Comparison of ENCODE assay signal across 8 cellular contexts in genomic region chr16:25014500-25015147, GRCh38. TPM values are rescaled to one million over a fixed set of nuclear protein-coding genes. Genes with fewer than 3 reads are reported as not detected.
DNase-seq lines count a peak whose midpoint lies in the region; ATAC-seq and TF ChIP-seq lines count a peak whose summit lies in the region.

No MANE protein-coding gene starts in this region.

- peak overlapping the region; percentile 87 to 99 (median 96) for H3K4me3 Mint-ChIP-seq in CD4-positive, CD25-positive, alpha-beta regulatory T cell

- peak; percentile 9 to 17 for ATAC-seq in CD4-positive, CD25-positive, alpha-beta regulatory T cell (ENCODE audit: low read depth in 2 of 2)
- peak; percentile 23 for ATAC-seq in GM19395 (IDR thresholded peaks at IDR 0.05; ENCODE audit: unreplicated experiment)
- peak; percentile 47 for ATAC-seq in body of pancreas
- ATAC-seq in psoas muscle, result peak; percentile 48 to 63 (median 57)

- peaks cover 61% of the 10 kb centered on the region for H3K4me1 ChIP-seq in CD4-positive, CD25-positive, alpha-beta regulatory T cell (ENCODE audit: control insufficient read depth, insufficient read depth, low read length, poor library complexity, severe bottlenecking)
- H3K4me1 ChIP-seq in body of pancreas, result peaks cover 33% of the 10 kb centered on the region
- H3K4me1 ChIP-seq in psoas muscle, result peaks cover 42% of the 10 kb centered on the region

- TF ChIP-seq CTCF in HL-60 (IDR thresholded peaks at IDR 0.05; ENCODE audit: insufficient read depth, low read length), result no peak
- TF ChIP-seq CTCF in body of pancreas (IDR thresholded peaks at IDR 0.05), result no peak
- no peak for TF ChIP-seq CTCF in psoas muscle (IDR thresholded peaks at IDR 0.05)

- H3K9me3 Mint-ChIP-seq in CD4-positive, CD25-positive, alpha-beta regulatory T cell, result peaks cover 0 to 1% (median 0%) of the 10 kb centered on the region in 7 donors

- no peaks in the 10 kb centered on the region for H3K9me3 ChIP-seq in CD4-positive, CD25-positive, alpha-beta regulatory T cell (ENCODE audit: control insufficient read depth in 2 of 2, low read length in 2 of 2)
- H3K9me3 ChIP-seq in body of pancreas (no peaks in the 10 kb centered on the region), psoas muscle (no peaks in the 10 kb centered on the region)

- H3K36me3 Mint-ChIP-seq in CD4-positive, CD25-positive, alpha-beta regulatory T cell, result peaks cover 27% of the 10 kb centered on the region

- no peaks in the 10 kb centered on the region for H3K27me3 ChIP-seq in CD4-positive, CD25-positive, alpha-beta regulatory T cell (ENCODE audit: control insufficient read depth, insufficient read depth, low read length)
- H3K27me3 ChIP-seq in HL-60 (ENCODE audit: insufficient read depth, poor library complexity, severe bottlenecking) (no peaks in the 10 kb centered on the region), body of pancreas (no peaks in the 10 kb centered on the region), psoas muscle (ENCODE audit: insufficient read depth in 3 of 3, low read length in 2 of 3) (no peaks in the 10 kb centered on the region)

- 0 to 2% methylated on average over 7 to 19 of the region's 51 CpGs for WGBS in body of pancreas, 2 donors
- 0 to 1% (median 1%) methylated on average over 30 to 51 of the region's 51 CpGs for WGBS in psoas muscle, 3 donors

- H3K4me3 ChIP-seq in CD4-positive, CD25-positive, alpha-beta regulatory T cell (ENCODE audit: low read depth, low read length), result peak overlapping the region; percentile 92
- H3K4me3 ChIP-seq in HL-60 (replicated peaks; ENCODE audit: insufficient read depth, low read length) (peak overlapping the region; percentile 81), body of pancreas (peak overlapping the region; percentile 58 to 68), iPS-11a (ENCODE audit: low read depth, low read length) (peak overlapping the region; percentile 60), psoas muscle (peak overlapping the region; percentile 76)

- H3K27ac ChIP-seq in CD4-positive, CD25-positive, alpha-beta regulatory T cell (ENCODE audit: insufficient read depth, low read length, poor library complexity, severe bottlenecking), result peak overlapping the region; percentile 90
- H3K27ac ChIP-seq in HL-60 (replicated peaks) (peak overlapping the region; percentile 78), body of pancreas (peak overlapping the region; percentile 90 to 96 (median 93)), psoas muscle (peak overlapping the region; percentile 95)

- H3K4me1 Mint-ChIP-seq in CD4-positive, CD25-positive, alpha-beta regulatory T cell, result peaks cover 14 to 80% (median 74%) of the 10 kb centered on the region in 4 donors

- peaks cover 9% of the 10 kb centered on the region for H3K27me3 Mint-ChIP-seq in CD4-positive, CD25-positive, alpha-beta regulatory T cell

- intact Hi-C loops in body of pancreas (cut with DNase I), result no loop called here
- intact Hi-C loops in psoas muscle (cut with DNase I), result loop anchor here (5.0 kb wide), 1 partner anchor 37 kb away; no protein-coding TSS in a partner anchor

- peak in 2 of 3 donors; percentile 13 to 23 for DNase-seq in CD4-positive, CD25-positive, alpha-beta regulatory T cell
- DNase-seq in HL-60 (ENCODE audit: low read depth in 1 of 2, low spot score in 1 of 2) (peak in 1 of 2 experiments; percentile 23), SHP77 treated with DMSO at 0.1 percent for 48 hours (lab: John Stamatoyannopoulos, UW) (peak; percentile 4), body of pancreas (peak; percentile 49 to 54 (median 52)), psoas muscle (peak; percentile 51 to 71), NCI-H2029 (lab: John Stamatoyannopoulos, UW) (no peak)

- H3K27ac Mint-ChIP-seq in CD4-positive, CD25-positive, alpha-beta regulatory T cell, result peak overlapping the region; percentile 95 to 99 (median 96)

- TF ChIP-seq POLR2A in body of pancreas (IDR thresholded peaks at IDR 0.05), result peak in 1 of 3 donors; percentile 17

- peaks cover 5% of the 10 kb centered on the region for H3K36me3 ChIP-seq in CD4-positive, CD25-positive, alpha-beta regulatory T cell (ENCODE audit: control insufficient read depth, insufficient read depth, low read length)
- H3K36me3 ChIP-seq in body of pancreas (replicated peaks in 1 of 2; ENCODE audit: insufficient read depth in 1 of 2, low read depth in 2 of 2) (no peaks in the 10 kb centered on the region), psoas muscle (ENCODE audit: insufficient read depth in 1 of 2, low read depth in 1 of 2) (peaks cover 0 to 14% of the 10 kb centered on the region in 2 donors)

RNA-seq across cellular contexts. Expression of gene ARHGAP17, which starts 0.5 kb away (rescaled TPM):
- 87.7 TPM for total RNA-seq in CD4-positive, CD25-positive, alpha-beta regulatory T cell
- polyA plus RNA-seq in CD4-positive, CD25-positive, alpha-beta regulatory T cell, result 10 to 100 TPM; 22.0 to 36.7 (median 29.0) TPM
- total RNA-seq in body of pancreas (10 to 100 TPM; 35.9 to 54.7 TPM), psoas muscle (10 to 100 TPM; 38.6 to 83.0 (median 57.7) TPM)
- 10 to 100 TPM; 15.9 to 31.7 (median 23.3) TPM for polyA plus RNA-seq in psoas muscle
